ENCODE assay signal across 9 cellular contexts in genomic region chr16:3187798-3188674, GRCh38. TPM values are rescaled to one million over a fixed set of nuclear protein-coding genes. Genes with fewer than 3 reads are reported as not detected.
A peak's percentile ranks its signal among the peaks of the same experiment; 100 is the strongest.
DNase-seq lines count a peak whose midpoint lies in the region; ATAC-seq and TF ChIP-seq lines count a peak whose summit lies in the region.
"Had no signal": no experiment of that assay in that cellular context is flagged by ENCODE, and none has a peak within 500 bp of the region (broad histone marks: within the 10 kb centered on the region; RNA-seq: fewer than 3 reads in every experiment).

Gene OR1F1, plus strand, starts transcription at chr16:3188204.

- intact Hi-C loops in MCF 10A (cut with micrococcal nuclease): loop anchor here (2.0 kb wide), 2 partner anchors 29 to 77 kb away; no protein-coding TSS in a partner anchor
- intact Hi-C loops in sigmoid colon (cut with DNase I): no loop called here

- H3K27ac Mint-ChIP-seq in HFFc6: peak within 1 kb of the TSS; percentile 81
- H3K27ac Mint-ChIP-seq in MCF 10A (ENCODE audit: low read depth, unreplicated experiment): peak within 1 kb of the TSS; percentile 50

- H3K27ac ChIP-seq in mesodermal cell (ENCODE audit: low read depth, low read length, severe bottlenecking) (no peak within 1 kb of the TSS), sigmoid colon (no peak within 1 kb of the TSS)
- H3K27ac ChIP-seq: right lobe of liver had no signal

- no TSS peak for BruUV-seq in MCF 10A (replicated peaks; lab: Mats Ljungman, UMichigan)

- ATAC-seq in GM21423 (IDR thresholded peaks at IDR 0.05; ENCODE audit: unreplicated experiment): no peak

- H3K4me3 Mint-ChIP-seq in HFFc6 (peak within 1 kb of the TSS; percentile 94), MCF 10A (ENCODE audit: unreplicated experiment) (peak within 1 kb of the TSS; percentile 78)

- H3K36me3 ChIP-seq in BJ (ENCODE audit: control insufficient read depth, insufficient read depth, low read length): no peaks in the 10 kb centered on the region
- no peaks in the 10 kb centered on the region for H3K36me3 ChIP-seq in mesodermal cell (ENCODE audit: control insufficient read depth, insufficient read depth, low read length)
- H3K36me3 ChIP-seq in sigmoid colon: no peaks in the 10 kb centered on the region
- H3K36me3 ChIP-seq: right lobe of liver had no signal

- POLR2A ChIA-PET in BJ (lab: Charles Lee): no interaction called here
- POLR2A ChIA-PET in MCF 10A (lab: Yijun Ruan, JAX): interaction anchor here (0.7 to 1.6 kb wide), 4 partner anchors 11 to 213 kb away, joined by 3 to 5 read pairs (median 4); partner anchors contain the start of genes ZNF174 and ZSCAN32

- peak within 1 kb of the TSS; percentile 51 for H3K4me3 ChIP-seq in BJ (ENCODE audit: low read depth, low read length)
- H3K4me3 ChIP-seq in mesodermal cell (ENCODE audit: extremely low read depth, insufficient read depth, low read length, poor library complexity, severe bottlenecking): peak within 1 kb of the TSS; percentile 64
- H3K4me3 ChIP-seq in sigmoid colon: no peak within 1 kb of the TSS
- H3K4me3 ChIP-seq: right lobe of liver had no signal

- TF ChIP-seq EP300 in sigmoid colon (IDR thresholded peaks at IDR 0.05): no peak

- no peaks in the 10 kb centered on the region for H3K36me3 Mint-ChIP-seq in HFFc6 (ENCODE audit: low read depth)
- H3K36me3 Mint-ChIP-seq in MCF 10A (ENCODE audit: insufficient read depth, unreplicated experiment): peaks cover 17% of the 10 kb centered on the region

- TF ChIP-seq CTCF in BJ (IDR thresholded peaks at IDR 0.05; ENCODE audit: insufficient read depth, low read depth, low read length): no peak
- no peak for TF ChIP-seq CTCF in HFFc6 (IDR thresholded peaks at IDR 0.05)
- TF ChIP-seq CTCF in MCF 10A (IDR thresholded peaks at IDR 0.05; ENCODE audit: unreplicated experiment): no peak
- TF ChIP-seq CTCF in sigmoid colon (IDR thresholded peaks at IDR 0.05): no peak

- H3K27me3 ChIP-seq in BJ (ENCODE audit: control insufficient read depth, insufficient read depth, low read length): no peaks in the 10 kb centered on the region
- H3K27me3 ChIP-seq in sigmoid colon: peaks cover 69 to 100% (median 85%) of the 10 kb centered on the region in 3 donors

- H3K9me3 ChIP-seq in mesodermal cell (ENCODE audit: control insufficient read depth, low read length) (no peaks in the 10 kb centered on the region), sigmoid colon (no peaks in the 10 kb centered on the region)
- H3K9me3 ChIP-seq: right lobe of liver had no signal

- DNase-seq in BJ (ENCODE audit: low read depth): no peak
- DNase-seq in HFFc6: peak; percentile 92
- DNase-seq in T follicular helper cell (ENCODE audit: low read depth): peak; percentile 22
- peak; percentile 60 for DNase-seq in MCF 10A (ENCODE audit: unreplicated experiment)
- no peak for DNase-seq in sigmoid colon
- DNase-seq in SW480 (ENCODE audit: low spot score): no peak

- no peak for TF ChIP-seq POLR2A in sigmoid colon (IDR thresholded peaks at IDR 0.05)

- peaks cover 21% of the 10 kb centered on the region for H3K27me3 Mint-ChIP-seq in HFFc6 (ENCODE audit: insufficient read depth)
- H3K27me3 Mint-ChIP-seq in MCF 10A (ENCODE audit: insufficient read depth, unreplicated experiment): no peaks in the 10 kb centered on the region

- H3K9me3 Mint-ChIP-seq in HFFc6 (no peaks in the 10 kb centered on the region; the same call in 1 of the 2 replicates), MCF 10A (ENCODE audit: unreplicated experiment) (no peaks in the 10 kb centered on the region)

- H3K4me1 ChIP-seq in mesodermal cell (ENCODE audit: control insufficient read depth, insufficient read depth, low read length, poor library complexity, severe bottlenecking) (no peaks in the 10 kb centered on the region), sigmoid colon (peaks cover 0 to 34% (median 20%) of the 10 kb centered on the region in 4 donors)

- CTCF ChIA-PET in BJ (lab: Yijun Ruan, JAX): interaction anchor here (1.0 to 1.4 kb wide), 2 partner anchors 31 to 36 kb away, joined by 3 read pairs; no protein-coding TSS in a partner anchor
- CTCF ChIA-PET in MCF 10A (lab: Yijun Ruan, JAX): no interaction called here

- H3K4me1 Mint-ChIP-seq in HFFc6 (ENCODE audit: low read depth) (peaks cover 46% of the 10 kb centered on the region), MCF 10A (ENCODE audit: insufficient read depth, unreplicated experiment) (peaks cover 5% of the 10 kb centered on the region)

- WGBS in mesodermal cell (ENCODE audit: insufficient coverage in 2 of 2), 2 experiments: 0 to 1% methylated on average over 20 to 37 of the region's 51 CpGs
- WGBS in sigmoid colon, 2 donors: 3 to 10% methylated on average over 51 of the region's 51 CpGs

RNA-seq across cellular contexts. Expression of gene OR1F1, which starts in this region (rescaled TPM):
- polyA plus RNA-seq in BJ (2011; rRNA removed) (0.33 and 0.64 TPM in 2 replicates), sigmoid colon (not detected)
- 0.33 TPM in 1 of 2 replicates, not detected in the other for polyA minus RNA-seq in BJ (2011; rRNA and poly(A)+ RNA removed)
- not detected for total RNA-seq in HFFc6 (2021; fragmentation: NEBNext Ultra II Directional; extraction: Animal tissue kit (Norgen Biotek cat#: 25700))
- total RNA-seq in MCF 10A (2022) (not detected in 2 replicates), sigmoid colon (not detected)
- 0.33 TPM for polyA plus RNA-seq in mesodermal cell (2013, experiment 1 of 2)
- polyA plus RNA-seq in mesodermal cell (2013, experiment 2 of 2): 0.35 TPM
- total RNA-seq: right lobe of liver had no signal

Comparison
In these comparisons a context has a peak if more than half of its experiments do, and no peak if none do; other contexts are left out.
1. Peak in DNase-seq in HFFc6; RNA of the gene not detected or under 1 TPM.
2. Peak in DNase-seq in MCF 10A; RNA of the gene not detected or under 1 TPM.
3. H3K4me3 ChIP-seq: peak in BJ (single experiment) and mesodermal cell (single experiment); none in sigmoid colon (0 of 4).